11 cellular contexts compared by ENCODE assay signal in the genomic region with DNA sequence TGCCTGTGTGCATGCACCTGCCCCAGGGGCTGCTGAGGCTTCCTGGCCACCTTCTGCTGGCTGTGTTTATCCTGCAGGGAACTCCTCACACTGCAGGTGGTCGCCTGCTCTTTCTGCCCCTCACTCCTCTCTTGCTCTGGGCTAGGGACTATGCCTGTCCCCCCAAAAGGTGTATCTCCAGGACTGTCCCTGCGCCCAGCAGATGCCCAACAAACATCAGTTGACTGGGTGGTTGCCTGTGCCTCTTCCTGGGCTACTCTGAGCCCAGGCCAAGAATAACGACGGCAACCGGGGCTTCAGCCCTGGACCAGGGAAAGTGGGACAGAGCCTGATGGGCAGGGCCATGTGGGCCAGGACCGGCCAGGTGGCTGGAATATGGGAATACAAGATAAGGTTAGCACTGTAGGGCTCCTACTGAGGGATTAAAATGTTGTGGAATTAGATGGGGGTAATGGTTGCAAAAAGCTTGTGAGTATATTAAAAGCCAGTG. TPM values are rescaled to one million over a fixed set of nuclear protein-coding genes. Genes with fewer than 3 reads are reported as not detected.
DNase-seq lines count a peak whose midpoint lies in the region; ATAC-seq and TF ChIP-seq lines count a peak whose summit lies in the region.
"Had no signal": no experiment of that assay in that cellular context is flagged by ENCODE, and none has a peak within 500 bp of the region (broad histone marks: within the 10 kb centered on the region; RNA-seq: fewer than 3 reads in every experiment).

No MANE protein-coding gene starts in this region.

- H3K4me3 ChIP-seq in AG04450 (ENCODE audit: low read depth, low read length) (no peak overlapping the region), PC-3 (ENCODE audit: low read length) (no peak overlapping the region), psoas muscle (no peak overlapping the region), HAP-1 (no peak overlapping the region)
- H3K4me3 ChIP-seq: SJCRH30 had no signal

- H3K9me3 Mint-ChIP-seq in dendritic cell treated with granulocyte-macrophage colony-stimulating factor and Interleukin-4, amounts not matched to agents 40 ng/mL and 50 ng/mL, for 4 days: peaks cover 9% of the 10 kb centered on the region

- TF ChIP-seq CTCF in AG04450 (IDR thresholded peaks at IDR 0.05; ENCODE audit: low read depth, low read length): no peak
- no peak for TF ChIP-seq CTCF in PC-3 (conservative IDR thresholded peaks at IDR 0.05; ENCODE audit: low read depth, low read length)
- TF ChIP-seq CTCF in psoas muscle (IDR thresholded peaks at IDR 0.05): no peak

- no peaks in the 10 kb centered on the region for H3K9me2 ChIP-seq in PC-3 (replicated peaks; ENCODE audit: low read length)

- CTCF ChIA-PET in AG04450 (lab: Charles Lee) (interaction anchor here (1.3 to 1.7 kb wide), 2 partner anchors 26 to 66 kb away, joined by 6 to 7 read pairs; no protein-coding TSS in a partner anchor), PC-3 (lab: Charles Lee) (interaction anchor here (1.4 kb wide), 1 partner anchor 25 kb away, joined by 7 read pairs; no protein-coding TSS in a partner anchor)

- H3K27ac Mint-ChIP-seq in dendritic cell treated with granulocyte-macrophage colony-stimulating factor and Interleukin-4, amounts not matched to agents 40 ng/mL and 50 ng/mL, for 4 days: peak overlapping the region; percentile 79

- no peaks in the 10 kb centered on the region for H3K27me3 Mint-ChIP-seq in dendritic cell treated with granulocyte-macrophage colony-stimulating factor and Interleukin-4, amounts not matched to agents 40 ng/mL and 50 ng/mL, for 4 days

- H3K27me3 ChIP-seq in AG04450 (ENCODE audit: control insufficient read depth, insufficient read depth, low read length) (no peaks in the 10 kb centered on the region), PC-3 (ENCODE audit: low read length) (no peaks in the 10 kb centered on the region), psoas muscle (ENCODE audit: insufficient read depth in 3 of 3, low read length in 2 of 3) (no peaks in the 10 kb centered on the region), HAP-1 (ENCODE audit: low read depth) (no peaks in the 10 kb centered on the region)
- H3K27me3 ChIP-seq: SJCRH30 had no signal

- H3K4me3 Mint-ChIP-seq in dendritic cell treated with granulocyte-macrophage colony-stimulating factor and Interleukin-4, amounts not matched to agents 40 ng/mL and 50 ng/mL, for 4 days: no peak overlapping the region
- H3K4me3 Mint-ChIP-seq: H9 had no signal

- peak overlapping the region; percentile 97 for H3K27ac ChIP-seq in AG04450 (ENCODE audit: low read depth, low read length)
- H3K27ac ChIP-seq in PC-3 (ENCODE audit: low read length): peak overlapping the region; percentile 99
- peak overlapping the region; percentile 82 for H3K27ac ChIP-seq in psoas muscle

- H3K36me3 ChIP-seq in PC-3 (ENCODE audit: low read depth, low read length) (peaks cover 8% of the 10 kb centered on the region), psoas muscle (ENCODE audit: insufficient read depth in 1 of 2, low read depth in 1 of 2) (peaks cover 0 to 15% of the 10 kb centered on the region in 2 donors), HAP-1 (replicated peaks) (peaks cover 5% of the 10 kb centered on the region; the same call in 1 of the 2 replicates)

- H3K4me1 ChIP-seq in PC-3 (ENCODE audit: insufficient read depth, low read length): peaks cover 36% of the 10 kb centered on the region
- peaks cover 55% of the 10 kb centered on the region for H3K4me1 ChIP-seq in psoas muscle
- H3K4me1 ChIP-seq in HAP-1: no peaks in the 10 kb centered on the region

- ATAC-seq in PC-3 (no peak), psoas muscle (no peak), HG03196 (IDR thresholded peaks at IDR 0.05; ENCODE audit: unreplicated experiment) (no peak), HG02884 (IDR thresholded peaks at IDR 0.05; ENCODE audit: unreplicated experiment) (no peak)

- intact Hi-C loops in PC-3 (cut with micrococcal nuclease): loop anchor here (1.0 to 2.0 kb wide), 3 partner anchors 30 to 59 kb away; partner anchors contain the start of gene MTSS2
- intact Hi-C loops in dendritic cell treated with granulocyte-macrophage colony-stimulating factor and Interleukin-4, amounts not matched to agents 40 ng/mL and 50 ng/mL, for 4 days (cut with micrococcal nuclease): no loop called here
- intact Hi-C loops in psoas muscle (cut with DNase I): no loop called here

- H3K9ac ChIP-seq in PC-3 (ENCODE audit: low read length): peak overlapping the region; percentile 89

- H2AFZ ChIP-seq in PC-3 (ENCODE audit: low read length): no peak overlapping the region

- peaks cover 90% of the 10 kb centered on the region for H3K36me3 Mint-ChIP-seq in dendritic cell treated with granulocyte-macrophage colony-stimulating factor and Interleukin-4, amounts not matched to agents 40 ng/mL and 50 ng/mL, for 4 days (ENCODE audit: low read depth)

- H3K79me2 ChIP-seq in PC-3 (ENCODE audit: low read length): no peaks in the 10 kb centered on the region

- H3K4me1 Mint-ChIP-seq in dendritic cell treated with granulocyte-macrophage colony-stimulating factor and Interleukin-4, amounts not matched to agents 40 ng/mL and 50 ng/mL, for 4 days (ENCODE audit: low read depth): peaks cover 51% of the 10 kb centered on the region

- peaks cover 8% of the 10 kb centered on the region; the same call in 1 of the 2 replicates for H3K9me3 ChIP-seq in AG04450 (ENCODE audit: control insufficient read depth, insufficient read depth, low read length)
- H3K9me3 ChIP-seq in PC-3 (ENCODE audit: low read length): no peaks in the 10 kb centered on the region
- H3K9me3 ChIP-seq in psoas muscle: no peaks in the 10 kb centered on the region
- H3K9me3 ChIP-seq in HAP-1: no peaks in the 10 kb centered on the region
- H3K9me3 ChIP-seq: SJCRH30 had no signal

- in situ Hi-C loops in HAP-1 (cut with MboI; ENCODE audit: low sequenced_read_pairs): no loop called here

- BruUV-seq in PC-3 (replicated peaks; lab: Mats Ljungman, UMichigan): no TSS peak

- H3K4me2 ChIP-seq in PC-3 (ENCODE audit: low read length): peak overlapping the region; percentile 73; the same call in 1 of the 2 replicates

- no peaks in the 10 kb centered on the region for H3F3A ChIP-seq in PC-3 (ENCODE audit: low read length, unreplicated experiment)

- H4K20me1 ChIP-seq in PC-3 (ENCODE audit: low read length): no peaks in the 10 kb centered on the region

- POLR2A ChIA-PET in AG04450 (lab: Yijun Ruan, JAX): interaction anchor here (1.6 to 1.8 kb wide), 2 partner anchors 15 to 39 kb away, joined by 4 to 9 read pairs; no protein-coding TSS in a partner anchor
- POLR2A ChIA-PET in PC-3 (lab: Charles Lee; ENCODE audit: unreplicated experiment): no interaction called here

- DNase-seq in AG04450 (ENCODE audit: low read depth, low spot score): no peak
- DNase-seq in PC-3: no peak
- no peak for DNase-seq in psoas muscle
- DNase-seq in HAP-1 (ENCODE audit: low spot score in 2 of 2): no peak
- DNase-seq in NCI-H526 (lab: John Stamatoyannopoulos, UW): no peak
- DNase-seq: activated CD4-positive, alpha-beta T cell treated with anti-CD3 and anti-CD28 coated beads for 1 hour; H9 had no signal

- 54 to 80% (median 61%) methylated on average over 6 of the region's 6 CpGs for WGBS in psoas muscle, 3 donors

RNA-seq across cellular contexts. Expression of gene VAC14, which starts 55.4 kb away (rescaled TPM):
- 30.2 and 38.6 TPM in 2 replicates for polyA plus RNA-seq in AG04450 (2011; rRNA removed)
- 49.3 and 61.4 TPM in 2 replicates for polyA minus RNA-seq in AG04450 (2011; rRNA and poly(A)+ RNA removed)
- total RNA-seq in PC-3 (2014; rRNA removed): 65.5 and 66.4 TPM in 2 replicates
- total RNA-seq in psoas muscle: 10 to 100 TPM; 20.0 to 24.3 (median 23.7) TPM
- 10 to 100 TPM; 19.9 to 23.0 (median 20.5) TPM for polyA plus RNA-seq in psoas muscle

RNA-seq across cellular contexts. Expression of gene MTSS2, which starts 59.7 kb away (rescaled TPM):
- polyA plus RNA-seq in AG04450 (2011; rRNA removed) (57.9 and 80.1 TPM in 2 replicates), psoas muscle (100 to 1,000 TPM in 1 of 3 donors, 10 to 100 TPM in 2; 50.0 to 120 (median 94.3) TPM)
- polyA minus RNA-seq in AG04450 (2011; rRNA and poly(A)+ RNA removed): 55.0 and 67.0 TPM in 2 replicates
- total RNA-seq in PC-3 (2014; rRNA removed) (18.7 and 39.2 TPM in 2 replicates), psoas muscle (100 to 1,000 TPM; 104 to 166 (median 110) TPM)
